Comparison of ENCODE assay signal across 8 cellular contexts in the genomic region with DNA sequence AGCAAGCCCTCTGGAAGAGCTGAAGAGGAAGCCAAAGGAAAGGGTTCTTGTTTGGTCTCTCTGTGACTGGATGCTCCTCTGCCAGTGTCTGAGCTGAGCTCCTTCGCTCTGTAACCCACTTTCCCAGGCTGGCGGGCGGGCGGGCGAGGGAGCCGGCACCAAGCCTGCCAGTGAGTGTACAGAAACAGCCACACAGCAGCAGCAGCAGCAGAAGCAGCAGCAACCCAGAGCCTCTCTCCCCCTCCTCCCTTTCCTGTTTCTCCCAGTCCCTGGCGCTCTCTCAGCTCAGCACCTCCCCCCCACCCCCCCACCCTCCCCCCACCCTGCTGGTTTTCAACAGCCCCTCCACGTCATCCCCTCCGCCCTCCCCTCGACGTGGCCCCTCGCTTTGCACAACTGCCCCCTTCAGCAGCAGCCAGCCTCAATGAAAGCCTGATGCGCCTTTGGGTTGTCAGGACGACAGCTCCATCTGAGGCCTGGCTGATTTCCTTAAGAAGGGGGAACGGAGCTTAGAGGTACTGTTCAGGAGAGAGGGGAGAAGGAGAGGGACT. TPM values are rescaled to one million over a fixed set of nuclear protein-coding genes. Genes with fewer than 3 reads are reported as not detected.
DNase-seq lines count a peak whose midpoint lies in the region; ATAC-seq and TF ChIP-seq lines count a peak whose summit lies in the region.

Gene LSAMP (minus strand): TSS at position 197 of the 551 bp plus-strand sequence.

- H3K4me2 ChIP-seq in fibroblast of lung (ENCODE audit: extremely low read depth, insufficient read depth, low read length), result peak within 1 kb of the TSS; percentile 82

- TF ChIP-seq CTCF in BE2C (IDR thresholded peaks at IDR 0.05; ENCODE audit: low read depth, low read length) (no peak), fibroblast of lung (conservative IDR thresholded peaks at IDR 0.05 in 1 of 2, IDR thresholded peaks at IDR 0.05 in 1 of 2; ENCODE audit: low read depth in 1 of 2, low read length in 2 of 2) (no peak), nephron (IDR thresholded peaks at IDR 0.05; ENCODE audit: unreplicated experiment in 3 of 3) (no peak), GM20000 (IDR thresholded peaks at IDR 0.05; ENCODE audit: extremely low read depth, missing control alignments) (no peak)

- ATAC-seq in HG02852 (IDR thresholded peaks at IDR 0.05; ENCODE audit: unreplicated experiment), result no peak

- peak within 1 kb of the TSS; percentile 51 to 84 (median 75) for H3K27ac Mint-ChIP-seq in nephron

- no peak within 1 kb of the TSS for H3K9ac ChIP-seq in fibroblast of lung (ENCODE audit: insufficient read depth, low read length)

- no peaks in the 10 kb centered on the region for H3K79me2 ChIP-seq in fibroblast of lung (ENCODE audit: control insufficient read depth, insufficient read depth, low read length)

- peaks cover 56% of the 10 kb centered on the region for H3K4me1 Mint-ChIP-seq in nephron

- H3K9me3 Mint-ChIP-seq in nephron, result no peaks in the 10 kb centered on the region

- H3K4me1 ChIP-seq in BE2C, result no peaks in the 10 kb centered on the region
- no peaks in the 10 kb centered on the region for H3K4me1 ChIP-seq in fibroblast of lung (ENCODE audit: control insufficient read depth, extremely low read depth, insufficient read depth, low read length)

- peaks cover 14% of the 10 kb centered on the region for H3K27me3 Mint-ChIP-seq in nephron (ENCODE audit: low read depth)

- DNase-seq in BE2C, result peak; percentile 59
- peak; percentile 76 to 87 for DNase-seq in NCI-H524 (lab: John Stamatoyannopoulos, UW)
- DNase-seq in fibroblast of lung (ENCODE audit: low read depth in 2 of 2), result peak; percentile 52 to 57
- DNase-seq in GM20000 (ENCODE audit: low spot score), result no peak
- DNase-seq in stimulated activated CD4-positive, alpha-beta T cell treated with anti-CD3 and anti-CD28 coated beads, Interleukin-4, amount 100 ng/mL, for 24 hours, result no peak
- DNase-seq in activated effector memory CD4-positive, alpha-beta T cell treated with Interleukin-2 at 50 U/mL for 16 hours, result no peak

- H3K4me3 ChIP-seq in BE2C (ENCODE audit: low read depth, low read length) (peak within 1 kb of the TSS; percentile 73), fibroblast of lung (replicated peaks in 1 of 4; ENCODE audit: control extremely low read depth in 1 of 4, insufficient read depth in 1 of 4, low read depth in 3 of 4, low read length in 4 of 4) (peak within 1 kb of the TSS; percentile 51 to 87 (median 55))

- no peaks in the 10 kb centered on the region for H3K27me3 ChIP-seq in BE2C
- H3K27me3 ChIP-seq in fibroblast of lung (ENCODE audit: control insufficient read depth, insufficient read depth, low read length), result no peaks in the 10 kb centered on the region

- H2AFZ ChIP-seq in fibroblast of lung (ENCODE audit: low read length), result peak within 1 kb of the TSS; percentile 50

- no peak within 1 kb of the TSS for H3K27ac ChIP-seq in fibroblast of lung (ENCODE audit: insufficient read depth, low read length)

- no peaks in the 10 kb centered on the region for H4K20me1 ChIP-seq in fibroblast of lung (ENCODE audit: control insufficient read depth, extremely low read depth, insufficient read depth, low read length)

- no peaks in the 10 kb centered on the region for H3K36me3 Mint-ChIP-seq in nephron (ENCODE audit: low read depth)

- H3K36me3 ChIP-seq in BE2C, result no peaks in the 10 kb centered on the region
- H3K36me3 ChIP-seq in fibroblast of lung (ENCODE audit: control insufficient read depth, insufficient read depth, low read length), result no peaks in the 10 kb centered on the region

- H3K4me3 Mint-ChIP-seq in nephron, result peak within 1 kb of the TSS; percentile 86 to 91 (median 88)

- H3K9me3 ChIP-seq in BE2C (no peaks in the 10 kb centered on the region), fibroblast of lung (ENCODE audit: control insufficient read depth, insufficient read depth, low read depth, low read length) (no peaks in the 10 kb centered on the region)

RNA-seq across cellular contexts. Expression of gene LSAMP, which starts in this region (rescaled TPM):
- 61.8 TPM for polyA plus RNA-seq in BE2C (2012; ENCODE audit: insufficient read depth, insufficient read length, low read depth)
- 4.8 and 9.0 TPM in 2 replicates for total RNA-seq in fibroblast of lung
- polyA plus RNA-seq in fibroblast of lung, result 5.9 and 10.7 TPM in 2 replicates
- polyA plus RNA-seq in fibroblast of lung (2012), result 4.9 and 9.0 TPM in 2 replicates
- polyA minus RNA-seq in fibroblast of lung (ENCODE audit: low replicate concordance), result 2.8 and 29.9 TPM in 2 replicates

Comparison
In these comparisons a context has a peak if more than half of its experiments do, and no peak if none do; other contexts are left out.
1. DNase-seq: peak in BE2C (single experiment), NCI-H524 (2 of 2) and fibroblast of lung (2 of 2); none in GM20000 (single experiment), stimulated activated CD4-positive, alpha-beta T cell treated with anti-CD3 and anti-CD28 coated beads, Interleukin-4, amount 100 ng/mL, for 24 hours (single experiment) and activated effector memory CD4-positive, alpha-beta T cell treated with Interleukin-2 at 50 U/mL for 16 hours (single experiment).